In genomic region chr7:113374924-113375323, GRCh38 we compare ENCODE assay signal across 17 cellular contexts.
"Had no signal": no experiment of that assay in that cellular context is flagged by ENCODE, and none has a peak within 500 bp of the region (broad histone marks: within the 10 kb centered on the region; RNA-seq: fewer than 3 reads in every experiment).

No MANE protein-coding gene starts in this region.

- H3K4me3 ChIP-seq: sigmoid colon, stomach, testis, upper lobe of left lung had no signal

- H3K9me3 ChIP-seq: sigmoid colon, stomach, testis, upper lobe of left lung had no signal

- H3K36me3 ChIP-seq: sigmoid colon, stomach, upper lobe of left lung had no signal

- DNase-seq: activated CD4-positive, alpha-beta T cell treated with anti-CD3 and anti-CD28 coated beads, Interleukin-2, amount 10 ng/mL, durations not matched to agents 7 days and 5 days; activated CD8-positive, alpha-beta T cell treated with anti-CD3 and anti-CD28 coated beads, Interleukin-2, amount 10 ng/mL, durations not matched to agents 7 days and 5 days; activated naive CD4-positive, alpha-beta T cell treated with anti-CD3 and anti-CD28 coated beads, Interleukin-2, amount 50 U/mL, for 16 hours; activated T-cell treated with anti-CD3 and anti-CD28 coated beads, Interleukin-2, amount 50 U/mL, for 24 hours; head of caudate nucleus; kidney; mammary epithelial cell; midbrain; sigmoid colon; stimulated activated CD4-positive, alpha-beta T cell treated with anti-CD3 and anti-CD28 coated beads, Interleukin-4, amount 100 ng/mL, for 24 hours; stomach; testis; upper lobe of left lung had no signal

- H3K27me3 ChIP-seq: sigmoid colon, stomach, testis, upper lobe of left lung had no signal

- H3K4me1 ChIP-seq: sigmoid colon, testis, upper lobe of left lung had no signal

- ATAC-seq: activated CD4-positive, CD25-positive, alpha-beta regulatory T cell treated with anti-CD3 and anti-CD28 coated beads, Interleukin-2, amount 50 U/mL, for 24 hours; activated CD8-positive, alpha-beta T cell treated with anti-CD3 and anti-CD28 coated beads, Interleukin-2, amount 10 ng/mL, durations not matched to agents 7 days and 5 days; left lobe of liver; stimulated activated effector memory CD8-positive, alpha-beta T cell treated with anti-CD3 and anti-CD28 coated beads, Interleukin-12 subunit alpha, Interleukin-12 subunit beta, amount 100 ng/mL, for 72 hours had no signal

- H3K27ac ChIP-seq: parathyroid adenoma, sigmoid colon, stomach, testis, upper lobe of left lung had no signal
